Comparison of ENCODE assay signal across 23 cellular contexts in genomic region chr22:38050720-38051119, GRCh38. TPM values are rescaled to one million over a fixed set of nuclear protein-coding genes. Genes with fewer than 3 reads are reported as not detected.
A peak's percentile ranks its signal among the peaks of the same experiment; 100 is the strongest.
DNase-seq lines count a peak whose midpoint lies in the region; ATAC-seq and TF ChIP-seq lines count a peak whose summit lies in the region.
"Had no signal": no experiment of that assay in that cellular context is flagged by ENCODE, and none has a peak within 500 bp of the region (broad histone marks: within the 10 kb centered on the region; RNA-seq: fewer than 3 reads in every experiment).

No MANE protein-coding gene starts in this region.

- no peak for ATAC-seq in GM21526 (IDR thresholded peaks at IDR 0.05; ENCODE audit: low FRiP score, unreplicated experiment)
- ATAC-seq: CD8-positive, alpha-beta T cell; HCT116 had no signal

- H3K36me3 Mint-ChIP-seq in CD14-positive monocyte: no peaks in the 10 kb centered on the region
- H3K36me3 Mint-ChIP-seq: CD8-positive, alpha-beta T cell had no signal

- no peak for TF ChIP-seq EP300 in sigmoid colon (IDR thresholded peaks at IDR 0.05)

- DNase-seq in sigmoid colon (no peak), CD14-positive monocyte (ENCODE audit: low spot score) (no peak)
- DNase-seq in stimulated activated CD4-positive, alpha-beta T cell treated with anti-CD3 and anti-CD28 coated beads, Interleukin-2, amount 100 ng/mL, for 48 hours: no peak
- no peak for DNase-seq in activated effector memory CD4-positive, alpha-beta T cell treated with anti-CD3 and anti-CD28 coated beads, Interleukin-2, amount 50 U/mL, for 16 hours
- DNase-seq: Caco-2; CD8-positive, alpha-beta T cell; NCI-H1092; NCI-H1417 treated with DMSO at 0.1 percent for 48 hours; NCI-H1694 treated with DMSO at 0.1 percent for 48 hours; NCI-H2081; NCI-H2227 treated with DMSO at 0.1 percent for 48 hours; NCI-H526 treated with DMSO at 0.1 percent for 48 hours; Right ventricle myocardium superior; RPMI8226 had no signal

- no peaks in the 10 kb centered on the region for H3K9me3 ChIP-seq in sigmoid colon
- H3K9me3 ChIP-seq: Caco-2, SJSA1 had no signal

- no peak overlapping the region for H3K4me3 Mint-ChIP-seq in CD14-positive monocyte
- H3K4me3 Mint-ChIP-seq: CD8-positive, alpha-beta T cell had no signal

- H3K27me3 ChIP-seq in layer of hippocampus (ENCODE audit: control insufficient read depth, insufficient read depth, low read length): no peaks in the 10 kb centered on the region
- no peaks in the 10 kb centered on the region for H3K27me3 ChIP-seq in sigmoid colon
- H3K27me3 ChIP-seq: SJSA1 had no signal

- H3K4me3 ChIP-seq in sigmoid colon: no peak overlapping the region
- H3K4me3 ChIP-seq: SJSA1 had no signal

- peak overlapping the region; percentile 96 for H3K27ac ChIP-seq in cingulate gyrus (ENCODE audit: low read depth, low read length)
- H3K27ac ChIP-seq in layer of hippocampus (ENCODE audit: low read depth, low read length): peak overlapping the region; percentile 99
- H3K27ac ChIP-seq in sigmoid colon: peak overlapping the region in 3 of 4 donors; percentile 43 to 65 (median 56)
- H3K27ac ChIP-seq: HL-60, SJSA1 had no signal

- no peaks in the 10 kb centered on the region for H3K36me3 ChIP-seq in sigmoid colon
- H3K36me3 ChIP-seq: SJSA1 had no signal

- TF ChIP-seq CTCF in sigmoid colon (IDR thresholded peaks at IDR 0.05): no peak
- TF ChIP-seq CTCF in CD14-positive monocyte (IDR thresholded peaks at IDR 0.05): no peak

- peaks cover 0 to 10% (median 0%) of the 10 kb centered on the region in 4 donors for H3K4me1 ChIP-seq in sigmoid colon
- H3K4me1 ChIP-seq: Caco-2, SJSA1 had no signal

- H3K4me1 Mint-ChIP-seq in CD14-positive monocyte: peaks cover 4% of the 10 kb centered on the region

- TF ChIP-seq POLR2A in sigmoid colon (IDR thresholded peaks at IDR 0.05): no peak

- intact Hi-C loops in sigmoid colon (cut with DNase I) (loop anchor here (5.0 to 10.0 kb wide), 3 partner anchors 52 to 454 kb away; partner anchors contain the start of gene DDX17), CD14-positive monocyte (cut with micrococcal nuclease) (loop anchor here in 1 of 2 donors (5.0 kb wide), 2 partner anchors 302 to 522 kb away; partner anchors contain the start of gene DMC1)

- H3K9me3 Mint-ChIP-seq in CD14-positive monocyte: peaks cover 0 to 2% (median 0%) of the 10 kb centered on the region in 7 donors
- H3K9me3 Mint-ChIP-seq: CD8-positive, alpha-beta T cell had no signal

- peaks cover 11 to 26% (median 16%) of the 10 kb centered on the region in 3 donors for H3K27me3 Mint-ChIP-seq in CD14-positive monocyte (ENCODE audit: low read depth in 3 of 3)

- WGBS in sigmoid colon, 2 donors: 93 to 94% methylated on average over 7 of the region's 7 CpGs

- H3K27ac Mint-ChIP-seq in CD14-positive monocyte: peak overlapping the region in 1 of 7 donors; percentile 38
- H3K27ac Mint-ChIP-seq: CD8-positive, alpha-beta T cell had no signal

RNA-seq across cellular contexts. Expression of gene PICK1, which starts 6.5 kb away (rescaled TPM):
- 10 to 100 TPM; 14.3 to 21.7 (median 17.2) TPM for total RNA-seq in sigmoid colon
- polyA plus RNA-seq in sigmoid colon: 10 to 100 TPM; 21.0 to 38.9 (median 25.4) TPM
- polyA plus RNA-seq in CD14-positive monocyte: 1 to 10 TPM; 6.4 to 7.2 TPM

RNA-seq across cellular contexts. Expression of gene SLC16A8, which starts 33.3 kb away (rescaled TPM):
- total RNA-seq in sigmoid colon: under 1 TPM in 2 of 4 donors, not detected in 2; 0.55 to 0.71 TPM
- polyA plus RNA-seq in sigmoid colon: under 1 TPM in 1 of 3 donors, not detected in 2; 0.20 TPM
- not detected for polyA plus RNA-seq in CD14-positive monocyte
- total RNA-seq: A673; Caco-2; CD8-positive, alpha-beta T cell; H4; NCI-H460; Right ventricle myocardium superior; SJSA1 had no signal

RNA-seq across cellular contexts. Expression of gene BAIAP2L2, which starts 59.8 kb away (rescaled TPM):
- total RNA-seq in sigmoid colon: under 1 TPM; 0.16 to 0.71 (median 0.27) TPM
- polyA plus RNA-seq in sigmoid colon (10 to 100 TPM; 25.8 to 48.7 (median 34.7) TPM), CD14-positive monocyte (not detected)
- total RNA-seq: H4, NCI-H460, SJSA1 had no signal

Comparison
In these comparisons a context has a peak if more than half of its experiments do, and no peak if none do; other contexts are left out.
1. RNA of gene BAIAP2L2, which starts 59.8 kb away (polyA plus RNA-seq): 25.8 to 48.7 TPM in sigmoid colon; not detected in CD14-positive monocyte; every median in the first group is over 10 times any median in the second.
2. Peak in every context shown above with its lines, with median percentiles within 50 percentile points of each other: H3K27ac ChIP-seq.